In the genomic region with DNA sequence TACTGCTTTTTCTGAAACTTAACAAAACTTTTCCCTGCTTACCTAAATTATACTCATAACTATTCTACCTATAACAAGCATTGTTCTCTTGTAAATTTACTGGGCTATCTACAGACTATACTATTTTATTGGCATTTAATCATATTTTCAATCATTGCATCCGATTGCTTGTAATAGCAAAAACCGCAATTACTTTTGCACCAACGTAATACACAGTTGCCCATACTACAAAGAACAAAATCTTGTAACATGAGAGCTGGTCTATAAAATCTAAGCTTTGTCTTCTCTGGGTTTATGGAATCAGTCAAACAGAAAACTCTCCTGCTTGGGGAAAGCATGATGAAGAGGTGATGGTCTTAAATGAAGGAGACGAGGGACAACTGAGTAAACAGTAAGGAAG, we compare ENCODE assay signal across 34 cellular contexts.
"Had no signal": no experiment of that assay in that cellular context is flagged by ENCODE, and none has a peak within 500 bp of the region (broad histone marks: within the 10 kb centered on the region; RNA-seq: fewer than 3 reads in every experiment).

No MANE protein-coding gene starts in this region.

- H3K27me3 ChIP-seq: MG63 had no signal

- DNase-seq: Karpas-422, Kasumi-1, MG63, MM.1S, MV-4-11, NCI-H1048, NCI-H1092, NCI-H1092 treated with DMSO at 0.1 percent for 48 hours, NCI-H1105, NCI-H1105 treated with DMSO at 0.1 percent for 48 hours, NCI-H1417, NCI-H1417 treated with DMSO at 0.1 percent for 48 hours, NCI-H1436, NCI-H1436 treated with DMSO at 0.1 percent for 48 hours, NCI-H146, NCI-H1694, NCI-H1694 treated with DMSO at 0.1 percent for 48 hours, NCI-H187, NCI-H187 treated with DMSO at 0.1 percent for 48 hours, NCI-H1930, NCI-H2029, NCI-H2029 treated with DMSO at 0.1 percent for 48 hours, NCI-H2081, NCI-H2081 treated with DMSO at 0.1 percent for 48 hours, NCI-H2107, NCI-H2171, NCI-H2171 treated with DMSO at 0.1 percent for 48 hours, NCI-H2227 treated with DMSO at 0.1 percent for 48 hours, NCI-H226, NCI-H345, NCI-H446, NCI-H446 treated with DMSO at 0.1 percent for 48 hours, NCI-H510A, NCI-H510A treated with DMSO at 0.1 percent for 48 hours had no signal

- H3K36me3 ChIP-seq: MG63 had no signal

- H3K4me3 ChIP-seq: MG63 had no signal

- H3K9me3 ChIP-seq: MG63 had no signal
